ENCODE assay signal across 8 cellular contexts in genomic region chr5:143400541-143401252, GRCh38. TPM values are rescaled to one million over a fixed set of nuclear protein-coding genes. Genes with fewer than 3 reads are reported as not detected.
A peak's percentile ranks its signal among the peaks of the same experiment; 100 is the strongest.
DNase-seq lines count a peak whose midpoint lies in the region; ATAC-seq lines count a peak whose summit lies in the region.

No MANE protein-coding gene starts in this region.

- H3K27me3 ChIP-seq in thymus (ENCODE audit: control insufficient read depth, insufficient read depth), result no peaks in the 10 kb centered on the region

- no peaks in the 10 kb centered on the region for H3K9me3 Mint-ChIP-seq in activated naive CD4-positive, alpha-beta T cell treated with anti-CD3 and anti-CD28 coated beads for 36 hours
- H3K9me3 Mint-ChIP-seq in activated T-helper 17 cell treated with anti-CD3 and anti-CD28 coated beads, Interleukin-2, amount 50 U/mL, for 72 hours, result no peaks in the 10 kb centered on the region

- no peaks in the 10 kb centered on the region for H3K9me3 ChIP-seq in thymus (ENCODE audit: control insufficient read depth)

- no peak for ATAC-seq in activated T-helper 17 cell treated with anti-CD3 and anti-CD28 coated beads, Interleukin-2, amount 50 U/mL, for 72 hours (replicated peaks)
- ATAC-seq in HG03175 (IDR thresholded peaks at IDR 0.05; ENCODE audit: unreplicated experiment) (no peak), HG02852 (IDR thresholded peaks at IDR 0.05; ENCODE audit: unreplicated experiment) (no peak)

- peak overlapping the region; percentile 53 for H3K27ac ChIP-seq in thymus (ENCODE audit: low read depth)

- intact Hi-C loops in activated naive CD4-positive, alpha-beta T cell treated with anti-CD3 and anti-CD28 coated beads for 36 hours (cut with micrococcal nuclease), result loop anchor here (1.0 to 10.0 kb wide), 3 partner anchors 170 to 596 kb away; no protein-coding TSS in a partner anchor
- intact Hi-C loops in posterior vena cava (cut with DNase I), result loop anchor here (10.0 kb wide), 4 partner anchors 246 to 476 kb away; no protein-coding TSS in a partner anchor

- WGBS in thymus, result 86% methylated on average over 10 of the region's 10 CpGs

- H3K4me3 Mint-ChIP-seq in activated naive CD4-positive, alpha-beta T cell treated with anti-CD3 and anti-CD28 coated beads for 36 hours, result peak overlapping the region; percentile 76
- peak overlapping the region; percentile 90 for H3K4me3 Mint-ChIP-seq in activated T-helper 17 cell treated with anti-CD3 and anti-CD28 coated beads, Interleukin-2, amount 50 U/mL, for 72 hours

- peaks cover 13% of the 10 kb centered on the region for H3K4me1 ChIP-seq in thymus (ENCODE audit: control insufficient read depth, insufficient read depth, low read length)

- DNase-seq in activated naive CD4-positive, alpha-beta T cell treated with anti-CD3 and anti-CD28 coated beads for 36 hours, result peak; percentile 13
- no peak for DNase-seq in activated naive CD4-positive, alpha-beta T cell (lab: John Stamatoyannopoulos, UW)
- DNase-seq in left kidney (ENCODE audit: low read depth, low spot score) (peak; percentile 14), posterior vena cava (ENCODE audit: low spot score) (no peak)

- H3K36me3 Mint-ChIP-seq in activated naive CD4-positive, alpha-beta T cell treated with anti-CD3 and anti-CD28 coated beads for 36 hours (ENCODE audit: low read depth), result peaks cover 19% of the 10 kb centered on the region
- peaks cover 62% of the 10 kb centered on the region for H3K36me3 Mint-ChIP-seq in activated T-helper 17 cell treated with anti-CD3 and anti-CD28 coated beads, Interleukin-2, amount 50 U/mL, for 72 hours (ENCODE audit: low read depth)

- H3K4me1 Mint-ChIP-seq in activated naive CD4-positive, alpha-beta T cell treated with anti-CD3 and anti-CD28 coated beads for 36 hours (ENCODE audit: low read depth), result peaks cover 49% of the 10 kb centered on the region
- H3K4me1 Mint-ChIP-seq in activated T-helper 17 cell treated with anti-CD3 and anti-CD28 coated beads, Interleukin-2, amount 50 U/mL, for 72 hours, result peaks cover 40% of the 10 kb centered on the region

- CTCF ChIA-PET in activated naive CD4-positive, alpha-beta T cell treated with anti-CD3 and anti-CD28 coated beads for 36 hours (lab: Charles Lee), result interaction anchor here (0.6 to 2.0 kb wide), 9 partner anchors 10 to 425 kb away, joined by 3 to 7 read pairs (median 4); no protein-coding TSS in a partner anchor

- H3K27ac Mint-ChIP-seq in activated naive CD4-positive, alpha-beta T cell treated with anti-CD3 and anti-CD28 coated beads for 36 hours, result peak overlapping the region; percentile 23
- H3K27ac Mint-ChIP-seq in activated T-helper 17 cell treated with anti-CD3 and anti-CD28 coated beads, Interleukin-2, amount 50 U/mL, for 72 hours, result peak overlapping the region; percentile 56

- no peaks in the 10 kb centered on the region for H3K27me3 Mint-ChIP-seq in activated naive CD4-positive, alpha-beta T cell treated with anti-CD3 and anti-CD28 coated beads for 36 hours (ENCODE audit: low read depth)
- H3K27me3 Mint-ChIP-seq in activated T-helper 17 cell treated with anti-CD3 and anti-CD28 coated beads, Interleukin-2, amount 50 U/mL, for 72 hours, result no peaks in the 10 kb centered on the region

- peak overlapping the region; percentile 77 for H3K4me3 ChIP-seq in thymus (ENCODE audit: low read length)

- peaks cover 8% of the 10 kb centered on the region for H3K36me3 ChIP-seq in thymus (ENCODE audit: control insufficient read depth, insufficient read depth)

RNA-seq across cellular contexts. Expression of gene NR3C1, which starts 2.8 kb away (rescaled TPM):
- 10 to 100 TPM; 41.8 to 42.9 TPM for total RNA-seq in activated naive CD4-positive, alpha-beta T cell treated with anti-CD3 and anti-CD28 coated beads for 36 hours
- 10 to 100 TPM; 33.2 to 48.3 TPM for total RNA-seq in activated T-helper 17 cell treated with anti-CD3 and anti-CD28 coated beads, Interleukin-2, amount 50 U/mL, for 72 hours
- polyA plus RNA-seq in thymus, result 62.3 TPM
- 10 to 100 TPM; 67.8 to 73.5 TPM for total RNA-seq in posterior vena cava

Comparison
In these comparisons a context has a peak if more than half of its experiments do, and no peak if none do; other contexts are left out.
1. DNase-seq: peak in activated naive CD4-positive, alpha-beta T cell treated with anti-CD3 and anti-CD28 coated beads for 36 hours (single experiment) and left kidney (single experiment); none in activated naive CD4-positive, alpha-beta T cell (0 of 4) and posterior vena cava (single experiment).